In the genomic region with DNA sequence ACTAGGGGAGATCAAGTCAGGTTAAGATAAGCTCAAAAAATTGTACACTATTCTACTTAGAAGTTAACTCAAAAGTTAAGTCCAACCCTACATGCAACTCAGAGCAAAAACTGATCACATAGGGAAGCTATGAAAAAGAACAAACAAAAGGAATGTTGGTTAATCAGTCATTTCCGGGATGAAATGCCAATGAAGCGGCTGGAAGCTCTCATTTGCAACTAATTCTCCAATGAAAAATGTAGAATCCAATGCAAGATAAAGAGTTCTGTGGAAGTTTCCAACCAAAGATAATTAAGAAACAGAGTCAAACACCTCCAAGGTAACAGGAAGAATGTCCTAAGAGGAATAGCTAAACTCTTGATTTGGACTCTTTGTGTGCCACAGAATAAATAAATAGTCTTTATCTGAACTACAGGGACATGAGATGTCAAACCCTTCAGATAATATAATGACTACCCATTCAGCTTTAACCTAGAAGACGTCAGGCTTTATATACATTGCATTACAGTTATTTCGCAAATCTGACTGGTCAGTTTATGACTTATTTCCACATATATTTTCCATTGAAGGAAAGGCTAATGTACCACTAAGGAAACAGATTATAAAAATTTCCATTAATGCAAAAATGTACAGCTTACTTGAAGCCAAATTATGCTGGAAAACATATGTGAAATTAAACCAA, we compare ENCODE assay signal across 9 cellular contexts. TPM values are rescaled to one million over a fixed set of nuclear protein-coding genes. Genes with fewer than 3 reads are reported as not detected.
A peak's percentile ranks its signal among the peaks of the same experiment; 100 is the strongest.
DNase-seq lines count a peak whose midpoint lies in the region; ATAC-seq and TF ChIP-seq lines count a peak whose summit lies in the region.
"Had no signal": no experiment of that assay in that cellular context is flagged by ENCODE, and none has a peak within 500 bp of the region (broad histone marks: within the 10 kb centered on the region; RNA-seq: fewer than 3 reads in every experiment).

No MANE protein-coding gene starts in this region.

- H3K27me3 Mint-ChIP-seq in WTC11 (ENCODE audit: low read depth): no peaks in the 10 kb centered on the region

- no peak for ATAC-seq in WTC11
- ATAC-seq in activated CD4-positive, CD25-positive, alpha-beta regulatory T cell treated with anti-CD3 and anti-CD28 coated beads, Interleukin-2, amount 50 U/mL, for 24 hours: no peak

- H3K9me3 Mint-ChIP-seq in WTC11: no peaks in the 10 kb centered on the region

- TF ChIP-seq CTCF in WTC11 (IDR thresholded peaks at IDR 0.05) (no peak), foreskin fibroblast (IDR thresholded peaks at IDR 0.05; ENCODE audit: low read depth, low read length) (no peak)

- POLR2A ChIA-PET in WTC11 (lab: Charles Lee): no interaction called here

- no peak overlapping the region for H3K27ac Mint-ChIP-seq in WTC11

- H3K4me3 ChIP-seq in foreskin fibroblast (ENCODE audit: low read depth in 1 of 2, low read length in 2 of 2) (peak overlapping the region; percentile 38 to 52), skeletal muscle cell (ENCODE audit: low read depth, low read length) (peak overlapping the region; percentile 44)

- no peak overlapping the region for H3K4me3 Mint-ChIP-seq in WTC11

- peaks cover 2% of the 10 kb centered on the region; the same call in 1 of the 2 replicates for H3K36me3 Mint-ChIP-seq in WTC11

- DNase-seq in GM04503 (ENCODE audit: low read depth): peak; percentile 61
- no peak for DNase-seq in WTC11 (ENCODE audit: low spot score)
- DNase-seq in foreskin fibroblast: peak; percentile 58 to 82
- DNase-seq in skeletal muscle cell (ENCODE audit: low read depth): no peak
- DNase-seq in T-helper 9 cell: no peak
- DNase-seq in SKM-1 treated with dmso at 0.1 percent for 144 hours (lab: John Stamatoyannopoulos, UW; ENCODE audit: unreplicated experiment): no peak
- DNase-seq in activated naive CD4-positive, alpha-beta T cell (lab: John Stamatoyannopoulos, UW): no peak
- DNase-seq: NCI-H524 treated with DMSO at 0.1 percent for 48 hours had no signal

- CTCF ChIA-PET in WTC11 (lab: Charles Lee): interaction anchor here (0.8 to 1.9 kb wide), 5 partner anchors 8 to 162 kb away, joined by 3 to 6 read pairs (median 5); no protein-coding TSS in a partner anchor

- peaks cover 43% of the 10 kb centered on the region for H3K4me1 Mint-ChIP-seq in WTC11

TF ChIP-seq in WTC11, 78 proteins besides CTCF, POLR2A, EP300 and RAD21:
- TF ChIP-seq, protein P1, sequence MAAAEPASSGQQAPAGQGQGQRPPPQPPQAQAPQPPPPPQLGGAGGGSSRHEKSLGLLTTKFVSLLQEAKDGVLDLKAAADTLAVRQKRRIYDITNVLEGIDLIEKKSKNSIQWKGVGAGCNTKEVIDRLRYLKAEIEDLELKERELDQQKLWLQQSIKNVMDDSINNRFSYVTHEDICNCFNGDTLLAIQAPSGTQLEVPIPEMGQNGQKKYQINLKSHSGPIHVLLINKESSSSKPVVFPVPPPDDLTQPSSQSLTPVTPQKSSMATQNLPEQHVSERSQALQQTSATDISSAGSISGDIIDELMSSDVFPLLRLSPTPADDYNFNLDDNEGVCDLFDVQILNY (CRISPR knock-in tag; IDR thresholded peaks at IDR 0.05): no peak
- TF ChIP-seq GABPB1 (CRISPR knock-in tag; IDR thresholded peaks at IDR 0.05): peak; percentile 13; the same call in 1 of the 2 replicates

RNA-seq across cellular contexts. Expression of a gene that starts 48.0 kb away (rescaled TPM):
- 102 to 132 TPM (median 105 TPM) in 3 replicates for total RNA-seq in WTC11 (2021)

Comparison
In these comparisons a context has a peak if more than half of its experiments do, and no peak if none do; other contexts are left out.
1. DNase-seq: peak in GM04503 (single experiment) and foreskin fibroblast (2 of 2); none in WTC11 (single experiment), skeletal muscle cell (single experiment), T-helper 9 cell (single experiment), SKM-1 treated with dmso at 0.1 percent for 144 hours (single experiment) and activated naive CD4-positive, alpha-beta T cell (0 of 4).